ENCODE assay signal across 20 cellular contexts in genomic region chr2:215451012-215451756, GRCh38.
"Had no signal": no experiment of that assay in that cellular context is flagged by ENCODE, and none has a peak within 500 bp of the region (broad histone marks: within the 10 kb centered on the region; RNA-seq: fewer than 3 reads in every experiment).

No MANE protein-coding gene starts in this region.

- H3K27me3 ChIP-seq: adrenal gland, left lung, thyroid gland, upper lobe of right lung had no signal

- H3K27ac ChIP-seq: adrenal gland, heart right ventricle, left lung, thyroid gland, upper lobe of right lung had no signal

- H3K4me3 ChIP-seq: adrenal gland, heart right ventricle, left lung, lung, thyroid gland, upper lobe of right lung had no signal

- H3K36me3 Mint-ChIP-seq: activated naive CD4-positive, alpha-beta T cell treated with anti-CD3 and anti-CD28 coated beads, Interleukin-2, amount 50 U/mL, for 72 hours; naive thymus-derived CD4-positive, alpha-beta T cell; WTC11 had no signal

- H3K4me1 Mint-ChIP-seq: naive thymus-derived CD4-positive, alpha-beta T cell had no signal

- H3K9me3 ChIP-seq: adrenal gland, heart right ventricle, left lung, thyroid gland, upper lobe of right lung had no signal

- H3K36me3 ChIP-seq: adrenal gland, heart right ventricle, left lung, thyroid gland, upper lobe of right lung had no signal

- H3K27me3 Mint-ChIP-seq: progenitor cell of endocrine pancreas had no signal

- H3K4me3 Mint-ChIP-seq: naive thymus-derived CD4-positive, alpha-beta T cell; T-helper 1 cell treated with Interleukin-12 subunit alpha and Interleukin-12 subunit beta and Interleukin-4 antibody, amounts not matched to agents 30 μg/mL and 1 μg/mL, for 36 hours; WTC11 had no signal

- H3K4me1 ChIP-seq: adrenal gland, heart right ventricle, left lung, thyroid gland, upper lobe of right lung had no signal

- H3K27ac Mint-ChIP-seq: activated naive CD4-positive, alpha-beta T cell treated with anti-CD3 and anti-CD28 coated beads, Interleukin-2, amount 50 U/mL, for 72 hours; naive thymus-derived CD4-positive, alpha-beta T cell; progenitor cell of endocrine pancreas; T-helper 1 cell treated with Interleukin-12 subunit alpha and Interleukin-12 subunit beta and Interleukin-4 antibody, amounts not matched to agents 30 μg/mL and 1 μg/mL, for 36 hours; WTC11 had no signal

- DNase-seq: activated gamma-delta T cell treated with Interleukin-2 at 50 U/mL for 16 hours; activated T-cell treated with anti-CD3 and anti-CD28 coated beads, Interleukin-2, amount 50 U/mL, for 1 hour; adrenal gland; dermis blood vessel endothelial cell; effector memory CD4-positive, alpha-beta T cell; heart right ventricle; left lung; naive thymus-derived CD4-positive, alpha-beta T cell; retina; stimulated activated CD4-positive, alpha-beta T cell treated with anti-CD3 and anti-CD28 coated beads, Interleukin-4, amount 100 ng/mL, for 4 hours; stimulated activated naive CD8-positive, alpha-beta T cell treated with anti-CD3 and anti-CD28 coated beads, Interleukin-15, Interleukin-2, amounts not matched to agents 100 U/mL and 50 U/mL, for 24 hours; substantia nigra; T1000; thyroid gland; upper lobe of right lung had no signal

- H3K9me3 Mint-ChIP-seq: activated naive CD4-positive, alpha-beta T cell treated with anti-CD3 and anti-CD28 coated beads, Interleukin-2, amount 50 U/mL, for 72 hours; T-helper 1 cell treated with Interleukin-12 subunit alpha and Interleukin-12 subunit beta and Interleukin-4 antibody, amounts not matched to agents 30 μg/mL and 1 μg/mL, for 36 hours had no signal
